8 cellular contexts compared by ENCODE assay signal in the genomic region with DNA sequence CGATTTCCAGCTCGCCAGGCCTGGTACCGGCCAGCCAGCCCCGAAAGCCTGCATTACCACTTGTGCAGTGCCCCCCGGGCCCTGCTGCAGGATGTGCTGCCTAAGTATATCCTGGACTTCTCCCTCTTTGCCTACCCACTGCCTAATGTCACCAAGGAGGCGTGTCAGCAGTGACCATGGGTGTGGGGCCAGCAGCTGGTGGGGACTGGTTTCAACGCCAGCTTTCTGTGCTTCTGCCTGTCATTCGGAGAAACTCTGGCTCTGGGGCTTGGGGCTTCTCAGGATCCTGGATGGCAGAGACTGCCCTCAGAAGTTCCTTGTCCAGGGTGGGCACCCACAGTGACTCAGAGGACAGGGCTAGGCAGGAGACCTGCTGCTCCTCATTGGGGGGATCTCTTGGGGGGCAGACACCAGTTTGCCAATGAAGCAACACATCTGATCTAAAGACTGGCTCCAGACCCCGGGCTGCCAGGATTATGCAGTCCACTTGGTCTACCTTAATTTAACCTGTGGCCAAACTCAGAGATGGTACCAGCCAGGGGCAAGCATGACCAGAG. TPM values are rescaled to one million over a fixed set of nuclear protein-coding genes. Genes with fewer than 3 reads are reported as not detected.
DNase-seq lines count a peak whose midpoint lies in the region; ATAC-seq, FAIRE-seq and TF ChIP-seq lines count a peak whose summit lies in the region.

No MANE protein-coding gene starts in this region.

- H3K9me3 Mint-ChIP-seq in chondrocyte (ENCODE audit: low read depth): no peaks in the 10 kb centered on the region
- no peaks in the 10 kb centered on the region for H3K9me3 Mint-ChIP-seq in natural killer cell treated with Interleukin-12 subunit alpha and Interleukin-12 subunit beta and Interleukin-15 and Interleukin-18, amount 100 ng/mL, for 72 hours

- ATAC-seq in natural killer cell treated with Interleukin-12 subunit alpha and Interleukin-12 subunit beta and Interleukin-15 and Interleukin-18, amount 100 ng/mL, for 72 hours: no peak
- ATAC-seq in GM21737 (IDR thresholded peaks at IDR 0.05; ENCODE audit: unreplicated experiment): no peak

- H3K9me3 ChIP-seq in BLaER1: no peaks in the 10 kb centered on the region
- no peaks in the 10 kb centered on the region for H3K9me3 ChIP-seq in KOPT-K1 (ENCODE audit: insufficient read depth, low read length, poor library complexity, severe bottlenecking)

- H3K4me3 Mint-ChIP-seq in chondrocyte (ENCODE audit: unreplicated experiment): peak overlapping the region; percentile 80
- H3K4me3 Mint-ChIP-seq in natural killer cell treated with Interleukin-12 subunit alpha and Interleukin-12 subunit beta and Interleukin-15 and Interleukin-18, amount 100 ng/mL, for 72 hours: peak overlapping the region; percentile 92

- H3K4me3 ChIP-seq in BLaER1: peak overlapping the region; percentile 84

- peaks cover 12% of the 10 kb centered on the region for H3K4me1 Mint-ChIP-seq in chondrocyte (ENCODE audit: low read depth)
- H3K4me1 Mint-ChIP-seq in natural killer cell treated with Interleukin-12 subunit alpha and Interleukin-12 subunit beta and Interleukin-15 and Interleukin-18, amount 100 ng/mL, for 72 hours (ENCODE audit: low read depth in 2 of 2): peaks cover 6 to 9% of the 10 kb centered on the region in 2 donors

- peak overlapping the region; percentile 99 for H3K4me2 ChIP-seq in BLaER1

- no peak overlapping the region for H3K27ac ChIP-seq in BLaER1
- H3K27ac ChIP-seq in KOPT-K1 (ENCODE audit: low read depth, low read length, poor library complexity, severe bottlenecking): peak overlapping the region; percentile 82

- no peak overlapping the region for H3K27ac Mint-ChIP-seq in chondrocyte (ENCODE audit: unreplicated experiment)
- peak overlapping the region; percentile 64 to 92 for H3K27ac Mint-ChIP-seq in natural killer cell treated with Interleukin-12 subunit alpha and Interleukin-12 subunit beta and Interleukin-15 and Interleukin-18, amount 100 ng/mL, for 72 hours

- peaks cover 15% of the 10 kb centered on the region for H4K20me1 ChIP-seq in BLaER1

- H3K27me3 ChIP-seq in BLaER1: no peaks in the 10 kb centered on the region

- no peaks in the 10 kb centered on the region for H3K27me3 Mint-ChIP-seq in chondrocyte (ENCODE audit: low read depth)
- H3K27me3 Mint-ChIP-seq in natural killer cell treated with Interleukin-12 subunit alpha and Interleukin-12 subunit beta and Interleukin-15 and Interleukin-18, amount 100 ng/mL, for 72 hours: no peaks in the 10 kb centered on the region

- peaks cover 14% of the 10 kb centered on the region for H3K36me3 ChIP-seq in BLaER1
- peaks cover 12% of the 10 kb centered on the region for H3K36me3 ChIP-seq in KOPT-K1 (ENCODE audit: insufficient read depth, low read length)

- peaks cover 64% of the 10 kb centered on the region for H3K4me1 ChIP-seq in BLaER1

- TF ChIP-seq CTCF in chondrocyte (IDR thresholded peaks at IDR 0.05): no peak

- peaks cover 3% of the 10 kb centered on the region for H3K36me3 Mint-ChIP-seq in chondrocyte (ENCODE audit: low read depth)
- H3K36me3 Mint-ChIP-seq in natural killer cell treated with Interleukin-12 subunit alpha and Interleukin-12 subunit beta and Interleukin-15 and Interleukin-18, amount 100 ng/mL, for 72 hours: no peaks in the 10 kb centered on the region

- no peak for FAIRE-seq in GM19239 (lab: Jason Lieb, UNC)

- H3K9ac ChIP-seq in BLaER1: peak overlapping the region; percentile 90; the same call in 1 of the 2 replicates

- DNase-seq in chondrocyte (ENCODE audit: low spot score): peak; percentile 63
- DNase-seq in natural killer cell treated with Interleukin-12 subunit alpha and Interleukin-12 subunit beta and Interleukin-15 and Interleukin-18, amount 100 ng/mL, for 72 hours (ENCODE audit: low spot score): no peak
- no peak for DNase-seq in SW480 (ENCODE audit: low spot score)
- no peak for DNase-seq in NCI-H1105 treated with DMSO at 0.1 percent for 48 hours (lab: John Stamatoyannopoulos, UW)
- no peak for DNase-seq in GM19239 (ENCODE audit: insufficient read length, low spot score)

RNA-seq across cellular contexts. Expression of gene CHST14, which starts 1.5 kb away (rescaled TPM):
- total RNA-seq in chondrocyte: 45.4 to 46.2 TPM (median 45.7 TPM) in 3 replicates
- 10 to 100 TPM in 1 of 2 donors, 1 to 10 TPM in 1; 9.1 to 14.7 TPM for total RNA-seq in natural killer cell treated with Interleukin-12 subunit alpha and Interleukin-12 subunit beta and Interleukin-15 and Interleukin-18, amount 100 ng/mL, for 72 hours

RNA-seq across cellular contexts. Expression of gene BAHD1, which starts 31.5 kb away (rescaled TPM):
- total RNA-seq in chondrocyte: 24.4 to 26.4 TPM (median 24.8 TPM) in 3 replicates
- total RNA-seq in natural killer cell treated with Interleukin-12 subunit alpha and Interleukin-12 subunit beta and Interleukin-15 and Interleukin-18, amount 100 ng/mL, for 72 hours: 10 to 100 TPM; 27.9 to 29.2 TPM
